In genomic region chr11:70233511-70233919, GRCh38 we compare ENCODE assay signal across 10 cellular contexts. TPM values are rescaled to one million over a fixed set of nuclear protein-coding genes. Genes with fewer than 3 reads are reported as not detected.
A peak's percentile ranks its signal among the peaks of the same experiment; 100 is the strongest.
DNase-seq lines count a peak whose midpoint lies in the region; ATAC-seq, FAIRE-seq and TF ChIP-seq lines count a peak whose summit lies in the region.
"Had no signal": no experiment of that assay in that cellular context is flagged by ENCODE, and none has a peak within 500 bp of the region (broad histone marks: within the 10 kb centered on the region; RNA-seq: fewer than 3 reads in every experiment).

No MANE protein-coding gene starts in this region.

- peak overlapping the region; percentile 7 for H3K27ac Mint-ChIP-seq in Caco-2 (ENCODE audit: unreplicated experiment)
- H3K27ac Mint-ChIP-seq in astrocyte (ENCODE audit: unreplicated experiment) = peak overlapping the region; percentile 60
- no peak overlapping the region for H3K27ac Mint-ChIP-seq in T-helper 2 cell treated with Interferon-gamma antibody and Interleukin-4, amounts not matched to agents 5 μg/mL and 100 μg/mL, for 36 hours
- H3K27ac Mint-ChIP-seq: activated naive CD4-positive, alpha-beta T cell treated with anti-CD3 and anti-CD28 coated beads, Interleukin-2, amount 10 ng/mL, durations not matched to agents 7 days and 5 days had no signal

- no peak overlapping the region for H3K4me3 ChIP-seq in Caco-2 (ENCODE audit: low read depth, low read length)
- H3K4me3 ChIP-seq in astrocyte (ENCODE audit: insufficient read depth, low read depth, low read length) = no peak overlapping the region
- H3K4me3 ChIP-seq in MM.1S (ENCODE audit: low read length) = no peak overlapping the region

- intact Hi-C loops in Caco-2 (cut with micrococcal nuclease; ENCODE audit: unreplicated experiment) = no loop called here

- no TSS peak for BruUV-seq in Caco-2 (replicated peaks; lab: Mats Ljungman, UMichigan)

- POLR2A ChIA-PET in Caco-2 (lab: Charles Lee) = interaction anchor here (1.0 kb wide), 1 partner anchor 30 kb away, joined by 5 read pairs; the partner anchor contains the start of gene FADD

- no peaks in the 10 kb centered on the region for H3K9me2 ChIP-seq in MM.1S (replicated peaks; ENCODE audit: insufficient read depth, low read length)

- H3K27me3 Mint-ChIP-seq in Caco-2 (ENCODE audit: insufficient read depth, unreplicated experiment) = no peaks in the 10 kb centered on the region
- no peaks in the 10 kb centered on the region for H3K27me3 Mint-ChIP-seq in astrocyte (ENCODE audit: low read depth, unreplicated experiment)
- no peaks in the 10 kb centered on the region for H3K27me3 Mint-ChIP-seq in T-helper 2 cell treated with Interferon-gamma antibody and Interleukin-4, amounts not matched to agents 5 μg/mL and 100 μg/mL, for 36 hours (ENCODE audit: low read depth)

- no peaks in the 10 kb centered on the region for H3F3A ChIP-seq in MM.1S (ENCODE audit: insufficient read depth, low read length)

- CTCF ChIA-PET in Caco-2 (lab: Charles Lee) = no interaction called here

- no peaks in the 10 kb centered on the region for H3K36me3 Mint-ChIP-seq in Caco-2 (ENCODE audit: insufficient read depth, unreplicated experiment)
- H3K36me3 Mint-ChIP-seq in astrocyte (ENCODE audit: low read depth, unreplicated experiment) = no peaks in the 10 kb centered on the region
- H3K36me3 Mint-ChIP-seq in T-helper 2 cell treated with Interferon-gamma antibody and Interleukin-4, amounts not matched to agents 5 μg/mL and 100 μg/mL, for 36 hours (ENCODE audit: low read depth) = no peaks in the 10 kb centered on the region
- H3K36me3 Mint-ChIP-seq: activated naive CD4-positive, alpha-beta T cell treated with anti-CD3 and anti-CD28 coated beads, Interleukin-2, amount 10 ng/mL, durations not matched to agents 7 days and 5 days had no signal

- ATAC-seq in HG03354 (IDR thresholded peaks at IDR 0.05; ENCODE audit: poor library complexity, severe bottlenecking, unreplicated experiment) = no peak

- H4K20me1 ChIP-seq in astrocyte (ENCODE audit: insufficient read depth, low read length) = no peaks in the 10 kb centered on the region
- H4K20me1 ChIP-seq in MM.1S (ENCODE audit: insufficient read depth, low read length) = no peaks in the 10 kb centered on the region

- H3K9me3 Mint-ChIP-seq in Caco-2 (ENCODE audit: unreplicated experiment) (no peaks in the 10 kb centered on the region), astrocyte (ENCODE audit: unreplicated experiment) (peaks cover 5% of the 10 kb centered on the region)
- H3K9me3 Mint-ChIP-seq in T-helper 2 cell treated with Interferon-gamma antibody and Interleukin-4, amounts not matched to agents 5 μg/mL and 100 μg/mL, for 36 hours = no peaks in the 10 kb centered on the region
- H3K9me3 Mint-ChIP-seq: activated naive CD4-positive, alpha-beta T cell treated with anti-CD3 and anti-CD28 coated beads, Interleukin-2, amount 10 ng/mL, durations not matched to agents 7 days and 5 days had no signal

- H3K79me2 ChIP-seq in astrocyte (ENCODE audit: insufficient read depth, low read length) = no peaks in the 10 kb centered on the region
- no peaks in the 10 kb centered on the region for H3K79me2 ChIP-seq in MM.1S (ENCODE audit: low read length)

- H3K36me3 ChIP-seq in Caco-2 (ENCODE audit: control insufficient read depth, insufficient read depth, low read length) = no peaks in the 10 kb centered on the region
- no peaks in the 10 kb centered on the region for H3K36me3 ChIP-seq in astrocyte (ENCODE audit: insufficient read depth, low read length)
- H3K36me3 ChIP-seq in MM.1S (replicated peaks; ENCODE audit: insufficient read depth, low read length) = no peaks in the 10 kb centered on the region

- H3K27me3 ChIP-seq in Caco-2 (replicated peaks; ENCODE audit: control insufficient read depth, insufficient read depth, low read length) (no peaks in the 10 kb centered on the region), astrocyte (ENCODE audit: insufficient read depth, low read length) (no peaks in the 10 kb centered on the region), MM.1S (replicated peaks; ENCODE audit: insufficient read depth, low read length) (peaks cover 76% of the 10 kb centered on the region)

- H3K9me3 ChIP-seq in Caco-2 (no peaks in the 10 kb centered on the region), astrocyte (ENCODE audit: insufficient read depth, low read depth, low read length) (no peaks in the 10 kb centered on the region), MM.1S (replicated peaks; ENCODE audit: insufficient read depth, low read length) (no peaks in the 10 kb centered on the region)

- TF ChIP-seq CTCF in Caco-2 (IDR thresholded peaks at IDR 0.05; ENCODE audit: insufficient read depth in 1 of 2, low read depth in 1 of 2, low read length in 1 of 2, severe bottlenecking in 1 of 2, unreplicated experiment in 1 of 2) (no peak), astrocyte (IDR thresholded peaks at IDR 0.05; ENCODE audit: insufficient read depth, low read depth, low read length) (no peak), MM.1S (IDR thresholded peaks at IDR 0.05; ENCODE audit: low read length) (no peak)

- H3K9ac ChIP-seq in astrocyte (ENCODE audit: low read length) (peak overlapping the region; percentile 9), MM.1S (ENCODE audit: low read length) (no peak overlapping the region)

- H3K4me3 Mint-ChIP-seq in Caco-2 (ENCODE audit: unreplicated experiment) (no peak overlapping the region), astrocyte (ENCODE audit: unreplicated experiment) (peak overlapping the region; percentile 54)
- no peak overlapping the region for H3K4me3 Mint-ChIP-seq in T-helper 2 cell treated with Interferon-gamma antibody and Interleukin-4, amounts not matched to agents 5 μg/mL and 100 μg/mL, for 36 hours
- H3K4me3 Mint-ChIP-seq: activated naive CD4-positive, alpha-beta T cell treated with anti-CD3 and anti-CD28 coated beads, Interleukin-2, amount 10 ng/mL, durations not matched to agents 7 days and 5 days had no signal

- FAIRE-seq in astrocyte (lab: Jason Lieb, UNC) = peak; percentile 93

- peak overlapping the region; percentile 57 for H3K4me2 ChIP-seq in astrocyte (ENCODE audit: low read length)
- H3K4me2 ChIP-seq in MM.1S (ENCODE audit: low read depth, low read length) = no peak overlapping the region

- H3K4me1 Mint-ChIP-seq in Caco-2 (ENCODE audit: low read depth, unreplicated experiment) = peaks cover 27% of the 10 kb centered on the region
- H3K4me1 Mint-ChIP-seq in astrocyte (ENCODE audit: low read depth, unreplicated experiment) = peaks cover 11% of the 10 kb centered on the region
- H3K4me1 Mint-ChIP-seq in T-helper 2 cell treated with Interferon-gamma antibody and Interleukin-4, amounts not matched to agents 5 μg/mL and 100 μg/mL, for 36 hours (ENCODE audit: low read depth) = no peaks in the 10 kb centered on the region
- H3K4me1 Mint-ChIP-seq: activated naive CD4-positive, alpha-beta T cell treated with anti-CD3 and anti-CD28 coated beads, Interleukin-2, amount 10 ng/mL, durations not matched to agents 7 days and 5 days had no signal

- H2AFZ ChIP-seq in astrocyte (ENCODE audit: low read depth, low read length) (no peak overlapping the region), MM.1S (ENCODE audit: low read length) (no peak overlapping the region)

- peak overlapping the region; percentile 66 for H3K27ac ChIP-seq in astrocyte (ENCODE audit: low read depth, low read length)
- H3K27ac ChIP-seq in MM.1S (ENCODE audit: low read length) = no peak overlapping the region

- H3K4me1 ChIP-seq in Caco-2 = no peaks in the 10 kb centered on the region
- H3K4me1 ChIP-seq in astrocyte (ENCODE audit: insufficient read depth, low read length) = peaks cover 22% of the 10 kb centered on the region
- H3K4me1 ChIP-seq in MM.1S (ENCODE audit: low read length) = 0 out of 2 replicates have a peak, but pooled peaks cover 7% of the 10 kb centered on the region

- DNase-seq in Caco-2 (no peak), HS-27A (ENCODE audit: low read depth) (peak; percentile 79), astrocyte (ENCODE audit: low read depth) (peak; percentile 98), kidney tubule cell (ENCODE audit: low spot score) (peak; percentile 99), SKM-1 (lab: John Stamatoyannopoulos, UW; ENCODE audit: unreplicated experiment) (no peak), MM.1S (no peak)
- DNase-seq in T-helper 2 cell treated with Interferon-gamma antibody and Interleukin-4, amounts not matched to agents 5 μg/mL and 100 μg/mL, for 36 hours (ENCODE audit: low spot score) = no peak
- DNase-seq: activated naive CD4-positive, alpha-beta T cell treated with anti-CD3 and anti-CD28 coated beads, Interleukin-2, amount 10 ng/mL, durations not matched to agents 7 days and 5 days; NCI-H2107 had no signal

RNA-seq across cellular contexts. Expression of gene FADD, which starts 30.4 kb away (rescaled TPM):
- total RNA-seq in Caco-2 (2022) (45.8 and 51.3 TPM in 2 replicates), astrocyte (37.8 and 40.8 TPM in 2 replicates)

RNA-seq across cellular contexts. Expression of gene PPFIA1, which starts 37.0 kb away (rescaled TPM):
- total RNA-seq in Caco-2 (2022) = 148 TPM in 2 replicates
- 48.0 and 54.7 TPM in 2 replicates for total RNA-seq in astrocyte

Comparison
In these comparisons a context has a peak if more than half of its experiments do, and no peak if none do; other contexts are left out.
1. DNase-seq: peak in HS-27A (single experiment), astrocyte (single experiment) and kidney tubule cell (single experiment); none in Caco-2 (0 of 2), SKM-1 (single experiment), MM.1S (single experiment) and T-helper 2 cell treated with Interferon-gamma antibody and Interleukin-4, amounts not matched to agents 5 μg/mL and 100 μg/mL, for 36 hours (single experiment).